ENCODE assay signal across 8 cellular contexts in genomic region chr1:116418091-116418830, GRCh38. TPM values are rescaled to one million over a fixed set of nuclear protein-coding genes. Genes with fewer than 3 reads are reported as not detected.
DNase-seq lines count a peak whose midpoint lies in the region; ATAC-seq and TF ChIP-seq lines count a peak whose summit lies in the region.

No MANE protein-coding gene starts in this region.

- intact Hi-C loops in left ventricle myocardium superior (cut with micrococcal nuclease), result no loop called here

- DNase-seq in HEK293T (ENCODE audit: extremely low spot score), result peak; percentile 79
- DNase-seq in NAMALWA (ENCODE audit: low spot score), result peak; percentile 73
- DNase-seq in SW 1271 (lab: John Stamatoyannopoulos, UW), result peak; percentile 3 to 58
- DNase-seq in adipocyte (ENCODE audit: low read depth), result peak; percentile 78
- peak; percentile 91 for DNase-seq in left ventricle myocardium superior
- peak; percentile 78 for DNase-seq in progenitor cell of endocrine pancreas (ENCODE audit: low spot score, unreplicated experiment)
- peak; percentile 88 for DNase-seq in ureter (ENCODE audit: low spot score)

- TF ChIP-seq CTCF in progenitor cell of endocrine pancreas (IDR thresholded peaks at IDR 0.05; ENCODE audit: unreplicated experiment), result no peak

- H3K27me3 ChIP-seq in adipocyte (replicated peaks; ENCODE audit: control insufficient read depth, insufficient read depth, low read length), result no peaks in the 10 kb centered on the region

- H3K9me3 Mint-ChIP-seq in progenitor cell of endocrine pancreas (ENCODE audit: low read depth), result no peaks in the 10 kb centered on the region

- no peaks in the 10 kb centered on the region for H3K36me3 ChIP-seq in adipocyte (ENCODE audit: control insufficient read depth, insufficient read depth, low read length, severe bottlenecking)

- ATAC-seq in left ventricle myocardium superior, result peak; percentile 72

- H3K4me3 ChIP-seq in GM08714 (ENCODE audit: low read length) (peak overlapping the region; percentile 92), adipocyte (ENCODE audit: low read length) (peak overlapping the region; percentile 92)

- H3K27me3 Mint-ChIP-seq in progenitor cell of endocrine pancreas, result no peaks in the 10 kb centered on the region

- CTCF ChIA-PET in HEK293T (lab: Yijun Ruan, JAX), result interaction anchor here (1.2 kb wide), 1 partner anchor 279 kb away, joined by 5 read pairs; no protein-coding TSS in a partner anchor

- H3K36me3 Mint-ChIP-seq in progenitor cell of endocrine pancreas (ENCODE audit: insufficient read depth), result peaks cover 1% of the 10 kb centered on the region

- peaks cover 28% of the 10 kb centered on the region for H3K4me1 Mint-ChIP-seq in progenitor cell of endocrine pancreas (ENCODE audit: low read depth)

- no peaks in the 10 kb centered on the region for H3K9me3 ChIP-seq in adipocyte (ENCODE audit: control insufficient read depth, low read length)

- peak overlapping the region; percentile 89 for H3K9ac ChIP-seq in adipocyte (ENCODE audit: low read length)

- peak overlapping the region; percentile 85 for H3K4me3 Mint-ChIP-seq in progenitor cell of endocrine pancreas (ENCODE audit: low read depth)

- POLR2A ChIA-PET in HEK293T (lab: Yijun Ruan, JAX), result interaction anchor here (0.7 to 2.4 kb wide), 20 partner anchors 8 to 76 kb away, joined by 3 to 17 read pairs (median 4); no protein-coding TSS in a partner anchor

- H3K4me1 ChIP-seq in adipocyte (ENCODE audit: control insufficient read depth, insufficient read depth, low read length), result peaks cover 16% of the 10 kb centered on the region

- peak overlapping the region; percentile 96 for H3K27ac Mint-ChIP-seq in progenitor cell of endocrine pancreas

TF ChIP-seq in HEK293T, 16 proteins besides CTCF, POLR2A, EP300 and RAD21:
- TF ChIP-seq TARDBP (IDR thresholded peaks at IDR 0.05), result no peak
- peak; percentile 75 for TF ChIP-seq L3MBTL2 (conservative IDR thresholded peaks at IDR 0.05)
- 0 out of 2 replicates have a peak, but pooled peaks have one; percentile 12 for TF ChIP-seq CTBP1 (IDR thresholded peaks at IDR 0.05; ENCODE audit: borderline replicate concordance)
- TF ChIP-seq ELF4 (IDR thresholded peaks at IDR 0.05), result peak; percentile 33; the same call in 1 of the 2 replicates
- TF ChIP-seq HDGF (IDR thresholded peaks at IDR 0.05; ENCODE audit: borderline replicate concordance), result no peak
- peak; percentile 67 for TF ChIP-seq PKNOX1 (IDR thresholded peaks at IDR 0.05)
- TF ChIP-seq FOXK2 (IDR thresholded peaks at IDR 0.05), result no peak
- TF ChIP-seq FOXA1 (IDR thresholded peaks at IDR 0.05), result no peak

RNA-seq across cellular contexts. Expression of gene ATP1A1, which starts 45.2 kb away (rescaled TPM):
- total RNA-seq in left ventricle myocardium superior (269 TPM), progenitor cell of endocrine pancreas (325 and 332 TPM in 2 replicates), ureter (322 TPM)

Comparison
In these comparisons a context has a peak if more than half of its experiments do, and no peak if none do; other contexts are left out.
1. Peak in every context shown above with its lines: DNase-seq, ATAC-seq and H3K4me3 ChIP-seq.
2. DNase-seq: peak in every context shown above with its lines; median percentile 91 in left ventricle myocardium superior; 88 in ureter; 79 in HEK293T; 78 in adipocyte; 78 in progenitor cell of endocrine pancreas; 73 in NAMALWA; 30 in SW 1271.